Comparison of ENCODE assay signal across 11 cellular contexts in the genomic region with DNA sequence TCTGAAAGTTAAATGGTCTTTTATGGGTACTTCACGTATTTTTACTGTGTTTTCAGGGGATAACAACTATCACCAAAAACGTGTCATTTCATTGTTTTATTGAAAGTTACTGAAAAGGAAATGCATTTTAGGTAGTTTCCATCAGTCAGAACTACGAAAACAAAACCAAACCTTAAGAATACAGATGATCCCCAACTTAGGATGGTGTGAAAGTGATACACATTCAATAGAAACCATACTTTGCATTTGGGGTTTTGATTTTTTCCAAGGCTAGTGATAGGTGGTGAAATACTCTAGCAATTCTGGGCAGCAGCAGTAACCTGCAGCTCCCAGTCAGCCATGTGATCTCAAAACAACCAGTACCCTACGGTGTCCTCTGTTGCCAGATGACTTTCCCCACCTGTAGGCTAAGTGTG. TPM values are rescaled to one million over a fixed set of nuclear protein-coding genes. Genes with fewer than 3 reads are reported as not detected.
DNase-seq lines count a peak whose midpoint lies in the region; ATAC-seq and TF ChIP-seq lines count a peak whose summit lies in the region.
"Had no signal": no experiment of that assay in that cellular context is flagged by ENCODE, and none has a peak within 500 bp of the region (broad histone marks: within the 10 kb centered on the region; RNA-seq: fewer than 3 reads in every experiment).

No MANE protein-coding gene starts in this region.

- DNase-seq in GM20000 (ENCODE audit: low spot score) = peak; percentile 33
- peak; percentile 61 for DNase-seq in activated naive CD4-positive, alpha-beta T cell treated with anti-CD3 and anti-CD28 coated beads for 36 hours
- DNase-seq in right atrium auricular region (ENCODE audit: low spot score) = no peak
- no peak for DNase-seq in NCI-H1105 (lab: John Stamatoyannopoulos, UW)
- DNase-seq in osteoblast (ENCODE audit: insufficient read length, low spot score, missing footprints) = no peak
- DNase-seq in NCI-H2081 treated with DMSO at 0.1 percent for 48 hours (lab: John Stamatoyannopoulos, UW) = no peak
- DNase-seq: DMS153, kidney, testis had no signal

- H3K27me3 ChIP-seq in right atrium auricular region (no peaks in the 10 kb centered on the region), osteoblast (ENCODE audit: insufficient read depth, low read length) (no peaks in the 10 kb centered on the region)
- H3K27me3 ChIP-seq: testis had no signal

- H3K4me1 ChIP-seq in right atrium auricular region (peaks cover 4 to 15% of the 10 kb centered on the region in 2 donors), osteoblast (ENCODE audit: insufficient read depth, low read length) (peaks cover 18% of the 10 kb centered on the region)

- H3K27me3 Mint-ChIP-seq in activated naive CD4-positive, alpha-beta T cell treated with anti-CD3 and anti-CD28 coated beads for 36 hours (ENCODE audit: low read depth) = no peaks in the 10 kb centered on the region

- peak overlapping the region; percentile 80 for H3K27ac Mint-ChIP-seq in activated naive CD4-positive, alpha-beta T cell treated with anti-CD3 and anti-CD28 coated beads for 36 hours

- peaks cover 2% of the 10 kb centered on the region for H3K36me3 Mint-ChIP-seq in activated naive CD4-positive, alpha-beta T cell treated with anti-CD3 and anti-CD28 coated beads for 36 hours (ENCODE audit: low read depth)

- H3K9me3 Mint-ChIP-seq in activated naive CD4-positive, alpha-beta T cell treated with anti-CD3 and anti-CD28 coated beads for 36 hours = no peaks in the 10 kb centered on the region

- TF ChIP-seq CTCF in GM20000 (IDR thresholded peaks at IDR 0.05; ENCODE audit: extremely low read depth, missing control alignments) (no peak), right atrium auricular region (IDR thresholded peaks at IDR 0.05) (no peak), osteoblast (IDR thresholded peaks at IDR 0.05; ENCODE audit: extremely low read depth, low read depth, low read length) (no peak)

- H3K36me3 ChIP-seq in right atrium auricular region (no peaks in the 10 kb centered on the region), osteoblast (ENCODE audit: insufficient read depth, low read length) (no peaks in the 10 kb centered on the region)

- no peaks in the 10 kb centered on the region for H3K79me2 ChIP-seq in osteoblast (ENCODE audit: insufficient read depth, low read length)

- H3K27ac ChIP-seq in right atrium auricular region = no peak overlapping the region
- no peak overlapping the region for H3K27ac ChIP-seq in osteoblast (ENCODE audit: low read depth, low read length)
- H3K27ac ChIP-seq: testis had no signal

- H3K9me3 ChIP-seq in right atrium auricular region = no peaks in the 10 kb centered on the region
- H3K9me3 ChIP-seq in osteoblast (ENCODE audit: low read depth, low read length) = no peaks in the 10 kb centered on the region
- H3K9me3 ChIP-seq: testis had no signal

- CTCF ChIA-PET in activated naive CD4-positive, alpha-beta T cell treated with anti-CD3 and anti-CD28 coated beads for 36 hours (lab: Charles Lee) = no interaction called here

- H4K20me1 ChIP-seq in osteoblast (ENCODE audit: insufficient read depth, low read length) = no peaks in the 10 kb centered on the region

- no peak overlapping the region for H3K4me2 ChIP-seq in osteoblast (ENCODE audit: insufficient read depth, low read length)

- intact Hi-C loops in activated naive CD4-positive, alpha-beta T cell treated with anti-CD3 and anti-CD28 coated beads for 36 hours (cut with micrococcal nuclease) = loop anchor here (1.0 to 10.0 kb wide), 11 partner anchors 32 to 1031 kb away; a partner anchor contains a TSS

- ATAC-seq in GM18502 (IDR thresholded peaks at IDR 0.05; ENCODE audit: poor library complexity, unreplicated experiment) (peak; percentile 61), HG03097 (IDR thresholded peaks at IDR 0.05; ENCODE audit: low FRiP score, unreplicated experiment) (peak; percentile 30)

- peaks cover 94% of the 10 kb centered on the region for H3K4me1 Mint-ChIP-seq in activated naive CD4-positive, alpha-beta T cell treated with anti-CD3 and anti-CD28 coated beads for 36 hours (ENCODE audit: low read depth)

- no peak overlapping the region for H3K4me3 ChIP-seq in right atrium auricular region
- no peak overlapping the region for H3K4me3 ChIP-seq in osteoblast (ENCODE audit: insufficient read depth, low read length)
- H3K4me3 ChIP-seq: testis had no signal

- H3K4me3 Mint-ChIP-seq in activated naive CD4-positive, alpha-beta T cell treated with anti-CD3 and anti-CD28 coated beads for 36 hours = peak overlapping the region; percentile 32

- H2AFZ ChIP-seq in osteoblast (ENCODE audit: low read length) = no peak overlapping the region

RNA-seq across cellular contexts. Expression of a gene that starts 25.9 kb away (rescaled TPM):
- 1 to 10 TPM; 1.2 to 3.1 TPM for total RNA-seq in activated naive CD4-positive, alpha-beta T cell treated with anti-CD3 and anti-CD28 coated beads for 36 hours
- total RNA-seq in right atrium auricular region (1 to 10 TPM; 3.4 to 4.1 TPM), osteoblast (31.1 and 31.2 TPM in 2 replicates)

RNA-seq across cellular contexts. Expression of a gene that starts 32.3 kb away (rescaled TPM):
- total RNA-seq in activated naive CD4-positive, alpha-beta T cell treated with anti-CD3 and anti-CD28 coated beads for 36 hours = 1 to 10 TPM; 6.8 to 9.2 TPM
- total RNA-seq in right atrium auricular region (1 to 10 TPM; 2.6 to 5.6 TPM), osteoblast (3.5 and 3.6 TPM in 2 replicates)

Comparison
In these comparisons a context has a peak if more than half of its experiments do, and no peak if none do; other contexts are left out.
1. DNase-seq: peak in GM20000 (single experiment) and activated naive CD4-positive, alpha-beta T cell treated with anti-CD3 and anti-CD28 coated beads for 36 hours (single experiment); none in right atrium auricular region (single experiment), NCI-H1105 (single experiment), osteoblast (single experiment) and NCI-H2081 treated with DMSO at 0.1 percent for 48 hours (single experiment).